ENCODE assay signal across 1 cellular context in genomic region chr7:70000747-70001348, GRCh38.
TF ChIP-seq lines count a peak whose summit lies in the region.

No MANE protein-coding gene starts in this region.

TF ChIP-seq in SK-N-SH treated with all-trans-retinoic acid at 6 μM for 48 hours, 23 proteins besides CTCF, POLR2A, EP300 and RAD21 (continued from another document):
- no peak for TF ChIP-seq TOX (CRISPR knock-in tag; IDR thresholded peaks at IDR 0.05; ENCODE audit: borderline replicate concordance)
